In genomic region chr4:54228563-54229501, GRCh38 we compare ENCODE assay signal across 8 cellular contexts. TPM values are rescaled to one million over a fixed set of nuclear protein-coding genes. Genes with fewer than 3 reads are reported as not detected.
DNase-seq lines count a peak whose midpoint lies in the region; ATAC-seq and TF ChIP-seq lines count a peak whose summit lies in the region.

PDGFRA (plus strand) TSS chr4:54229293; CDS start chr4:54258769, 29,476 bp downstream.

- H3K4me3 ChIP-seq in heart right ventricle (peak within 1 kb of the TSS; percentile 26 to 65 (median 61)), psoas muscle (peak within 1 kb of the TSS; percentile 70)

- peaks cover 50% of the 10 kb centered on the region for H3K4me1 Mint-ChIP-seq in WTC11

- peaks cover 2% of the 10 kb centered on the region for H3K36me3 Mint-ChIP-seq in WTC11

- CTCF ChIA-PET in WTC11 (lab: Charles Lee), result interaction anchor here (0.6 to 4.9 kb wide), 8 partner anchors 12 to 522 kb away, joined by 3 to 24 read pairs (median 4); no protein-coding TSS in a partner anchor

- H3K27ac Mint-ChIP-seq in WTC11, result no peak within 1 kb of the TSS

- TF ChIP-seq CTCF in WTC11 (IDR thresholded peaks at IDR 0.05), result no peak
- TF ChIP-seq CTCF in heart right ventricle (IDR thresholded peaks at IDR 0.05), result no peak
- no peak for TF ChIP-seq CTCF in psoas muscle (IDR thresholded peaks at IDR 0.05)

- H3K9me3 ChIP-seq in heart right ventricle, result no peaks in the 10 kb centered on the region
- H3K9me3 ChIP-seq in psoas muscle, result no peaks in the 10 kb centered on the region

- peaks cover 97% of the 10 kb centered on the region for H3K27me3 Mint-ChIP-seq in WTC11 (ENCODE audit: low read depth)

- H3K4me1 ChIP-seq in heart right ventricle (peaks cover 5 to 81% (median 70%) of the 10 kb centered on the region in 9 donors), psoas muscle (peaks cover 39% of the 10 kb centered on the region)

- 18 to 21% methylated on average over 22 of the region's 22 CpGs for WGBS in heart right ventricle, 2 donors
- 28 to 41% (median 37%) methylated on average over 22 of the region's 22 CpGs for WGBS in psoas muscle, 3 donors

- intact Hi-C loops in heart right ventricle (cut with DNase I), result loop anchor here in 8 of 10 donors (5.0 to 10.0 kb wide), 10 partner anchors 322 to 1217 kb away; partner anchors contain the start of gene FIP1L1 (in 1 of the 8)
- intact Hi-C loops in psoas muscle (cut with DNase I), result loop anchor here (5.0 to 10.0 kb wide), 2 partner anchors 322 to 734 kb away; no protein-coding TSS in a partner anchor

- no peaks in the 10 kb centered on the region for H3K9me3 Mint-ChIP-seq in WTC11

- peaks cover 20 to 98% (median 90%) of the 10 kb centered on the region in 7 donors for H3K27me3 ChIP-seq in heart right ventricle
- H3K27me3 ChIP-seq in psoas muscle (ENCODE audit: insufficient read depth in 3 of 3, low read length in 2 of 3), result peaks cover 0 to 91% (median 48%) of the 10 kb centered on the region in 3 donors

- ATAC-seq in WTC11 (no peak), heart right ventricle (peak in 7 of 8 donors; percentile 21 to 48 (median 30)), psoas muscle (peak in 2 of 4 donors; percentile 7 to 31), GM18907 (IDR thresholded peaks at IDR 0.05; ENCODE audit: unreplicated experiment) (no peak), GM18909 (IDR thresholded peaks at IDR 0.05; ENCODE audit: poor library complexity, unreplicated experiment) (no peak)

- peaks cover 0 to 4% (median 0%) of the 10 kb centered on the region in 9 donors for H3K36me3 ChIP-seq in heart right ventricle
- H3K36me3 ChIP-seq in psoas muscle (ENCODE audit: insufficient read depth in 1 of 2, low read depth in 1 of 2), result no peaks in the 10 kb centered on the region

- H3K27ac ChIP-seq in heart right ventricle (peak within 1 kb of the TSS; percentile 9 to 85 (median 78)), psoas muscle (no peak within 1 kb of the TSS)

- POLR2A ChIA-PET in WTC11 (lab: Charles Lee), result no interaction called here

- DNase-seq in EL (peak; percentile 51), WTC11 (ENCODE audit: low spot score) (peak; percentile 33), heart right ventricle (peak; percentile 58 to 66), psoas muscle (peak; percentile 75 to 85), NCI-H345 (lab: John Stamatoyannopoulos, UW) (no peak)
- no peak for DNase-seq in activated effector memory CD4-positive, alpha-beta T cell treated with Interleukin-2 at 50 U/mL for 16 hours

- peak within 1 kb of the TSS; percentile 82 for H3K4me3 Mint-ChIP-seq in WTC11

TF ChIP-seq in WTC11, 78 proteins besides CTCF, POLR2A, EP300 and RAD21:
- TF ChIP-seq AFF4 (CRISPR knock-in tag; IDR thresholded peaks at IDR 0.05; ENCODE audit: borderline replicate concordance), result no peak
- no peak for TF ChIP-seq JUN (CRISPR knock-in tag; IDR thresholded peaks at IDR 0.05)

RNA-seq across cellular contexts. Expression of gene PDGFRA, which starts in this region (rescaled TPM):
- 2.7 to 3.3 TPM (median 2.7 TPM) in 3 replicates for total RNA-seq in WTC11 (2021)
- total RNA-seq in heart right ventricle, result 10 to 100 TPM in 8 of 10 donors, 1 to 10 TPM in 2; 6.5 to 57.5 (median 14.7) TPM
- 10 to 100 TPM in 1 of 2 donors, 1 to 10 TPM in 1; 8.6 to 11.9 TPM for polyA plus RNA-seq in heart right ventricle
- 10 to 100 TPM; 12.9 to 32.6 (median 19.2) TPM for total RNA-seq in psoas muscle
- 1 to 10 TPM; 3.1 to 5.1 (median 3.6) TPM for polyA plus RNA-seq in psoas muscle

Comparison
In these comparisons a context has a peak if more than half of its experiments do, and no peak if none do; other contexts are left out.
1. DNase-seq: peak in EL (single experiment), WTC11 (single experiment), heart right ventricle (2 of 2) and psoas muscle (2 of 2); none in NCI-H345 (single experiment) and activated effector memory CD4-positive, alpha-beta T cell treated with Interleukin-2 at 50 U/mL for 16 hours (single experiment).
2. ATAC-seq: peak in heart right ventricle (7 of 8); none in WTC11 (single experiment), GM18907 (single experiment) and GM18909 (single experiment).